1 cellular context compared by ENCODE assay signal in the genomic region with DNA sequence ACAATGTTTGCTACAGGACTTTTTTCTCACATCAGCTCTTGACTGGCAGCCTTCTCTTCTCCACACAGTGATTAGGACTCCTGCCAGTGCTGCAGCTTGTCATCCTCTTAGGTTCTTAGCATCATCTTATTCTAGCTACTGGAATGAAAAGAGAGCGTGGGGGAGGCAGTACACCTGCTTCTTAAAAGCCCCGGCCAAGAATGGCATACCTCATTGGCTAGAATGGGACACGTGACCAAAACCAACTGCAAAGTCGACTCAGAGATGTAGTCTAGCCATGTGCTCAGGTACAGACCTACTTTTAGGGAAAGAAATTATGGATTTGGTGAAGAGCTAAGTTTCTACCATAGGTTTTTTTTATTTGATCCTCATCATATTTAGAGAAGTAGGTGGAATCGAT.
TF ChIP-seq lines count a peak whose summit lies in the region.

No MANE protein-coding gene starts in this region.

TF ChIP-seq in K562, 482 proteins besides CTCF, POLR2A, EP300 and RAD21 (continued from another document):
- TF ChIP-seq, protein P1, sequence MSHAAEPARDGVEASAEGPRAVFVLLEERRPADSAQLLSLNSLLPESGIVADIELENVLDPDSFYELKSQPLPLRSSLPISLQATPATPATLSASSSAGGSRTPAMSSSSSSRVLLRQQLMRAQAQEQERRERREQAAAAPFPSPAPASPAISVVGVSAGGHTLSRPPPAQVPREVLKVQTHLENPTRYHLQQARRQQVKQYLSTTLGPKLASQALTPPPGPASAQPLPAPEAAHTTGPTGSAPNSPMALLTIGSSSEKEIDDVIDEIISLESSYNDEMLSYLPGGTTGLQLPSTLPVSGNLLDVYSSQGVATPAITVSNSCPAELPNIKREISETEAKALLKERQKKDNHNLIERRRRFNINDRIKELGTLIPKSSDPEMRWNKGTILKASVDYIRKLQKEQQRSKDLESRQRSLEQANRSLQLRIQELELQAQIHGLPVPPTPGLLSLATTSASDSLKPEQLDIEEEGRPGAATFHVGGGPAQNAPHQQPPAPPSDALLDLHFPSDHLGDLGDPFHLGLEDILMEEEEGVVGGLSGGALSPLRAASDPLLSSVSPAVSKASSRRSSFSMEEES (CRISPR knock-in tag; IDR thresholded peaks at IDR 0.05): peak; percentile 63
- TF ChIP-seq, protein P2, sequence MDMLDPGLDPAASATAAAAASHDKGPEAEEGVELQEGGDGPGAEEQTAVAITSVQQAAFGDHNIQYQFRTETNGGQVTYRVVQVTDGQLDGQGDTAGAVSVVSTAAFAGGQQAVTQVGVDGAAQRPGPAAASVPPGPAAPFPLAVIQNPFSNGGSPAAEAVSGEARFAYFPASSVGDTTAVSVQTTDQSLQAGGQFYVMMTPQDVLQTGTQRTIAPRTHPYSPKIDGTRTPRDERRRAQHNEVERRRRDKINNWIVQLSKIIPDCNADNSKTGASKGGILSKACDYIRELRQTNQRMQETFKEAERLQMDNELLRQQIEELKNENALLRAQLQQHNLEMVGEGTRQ (CRISPR knock-in tag; IDR thresholded peaks at IDR 0.05): peak; percentile 88
- TF ChIP-seq RAD51 (IDR thresholded peaks at IDR 0.05; ENCODE audit: borderline replicate concordance, low read depth): peak; percentile 76
- TF ChIP-seq ZNF668 (CRISPR knock-in tag; IDR thresholded peaks at IDR 0.05): no peak
- TF ChIP-seq, protein P3, sequence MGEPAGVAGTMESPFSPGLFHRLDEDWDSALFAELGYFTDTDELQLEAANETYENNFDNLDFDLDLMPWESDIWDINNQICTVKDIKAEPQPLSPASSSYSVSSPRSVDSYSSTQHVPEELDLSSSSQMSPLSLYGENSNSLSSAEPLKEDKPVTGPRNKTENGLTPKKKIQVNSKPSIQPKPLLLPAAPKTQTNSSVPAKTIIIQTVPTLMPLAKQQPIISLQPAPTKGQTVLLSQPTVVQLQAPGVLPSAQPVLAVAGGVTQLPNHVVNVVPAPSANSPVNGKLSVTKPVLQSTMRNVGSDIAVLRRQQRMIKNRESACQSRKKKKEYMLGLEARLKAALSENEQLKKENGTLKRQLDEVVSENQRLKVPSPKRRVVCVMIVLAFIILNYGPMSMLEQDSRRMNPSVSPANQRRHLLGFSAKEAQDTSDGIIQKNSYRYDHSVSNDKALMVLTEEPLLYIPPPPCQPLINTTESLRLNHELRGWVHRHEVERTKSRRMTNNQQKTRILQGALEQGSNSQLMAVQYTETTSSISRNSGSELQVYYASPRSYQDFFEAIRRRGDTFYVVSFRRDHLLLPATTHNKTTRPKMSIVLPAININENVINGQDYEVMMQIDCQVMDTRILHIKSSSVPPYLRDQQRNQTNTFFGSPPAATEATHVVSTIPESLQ (CRISPR knock-in tag; IDR thresholded peaks at IDR 0.05): no peak
- peak; percentile 29; the same call in 1 of the 2 replicates for TF ChIP-seq CBFA2T2 (conservative IDR thresholded peaks at IDR 0.05)
- no peak for TF ChIP-seq CHD4 (IDR thresholded peaks at IDR 0.05; ENCODE audit: insufficient read depth, insufficient replicate concordance, low read depth, low read length, poor library complexity, severe bottlenecking)
- TF ChIP-seq, protein P4, sequence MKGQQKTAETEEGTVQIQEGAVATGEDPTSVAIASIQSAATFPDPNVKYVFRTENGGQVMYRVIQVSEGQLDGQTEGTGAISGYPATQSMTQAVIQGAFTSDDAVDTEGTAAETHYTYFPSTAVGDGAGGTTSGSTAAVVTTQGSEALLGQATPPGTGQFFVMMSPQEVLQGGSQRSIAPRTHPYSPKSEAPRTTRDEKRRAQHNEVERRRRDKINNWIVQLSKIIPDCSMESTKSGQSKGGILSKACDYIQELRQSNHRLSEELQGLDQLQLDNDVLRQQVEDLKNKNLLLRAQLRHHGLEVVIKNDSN (CRISPR knock-in tag; IDR thresholded peaks at IDR 0.05): peak; percentile 64
- TF ChIP-seq RBM34 (IDR thresholded peaks at IDR 0.05; ENCODE audit: borderline replicate concordance, insufficient read depth, low read length): no peak
- TF ChIP-seq, protein P5, sequence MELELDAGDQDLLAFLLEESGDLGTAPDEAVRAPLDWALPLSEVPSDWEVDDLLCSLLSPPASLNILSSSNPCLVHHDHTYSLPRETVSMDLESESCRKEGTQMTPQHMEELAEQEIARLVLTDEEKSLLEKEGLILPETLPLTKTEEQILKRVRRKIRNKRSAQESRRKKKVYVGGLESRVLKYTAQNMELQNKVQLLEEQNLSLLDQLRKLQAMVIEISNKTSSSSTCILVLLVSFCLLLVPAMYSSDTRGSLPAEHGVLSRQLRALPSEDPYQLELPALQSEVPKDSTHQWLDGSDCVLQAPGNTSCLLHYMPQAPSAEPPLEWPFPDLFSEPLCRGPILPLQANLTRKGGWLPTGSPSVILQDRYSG (tag; conservative IDR thresholded peaks at IDR 0.05; ENCODE audit: low read depth): no peak
